Comparison of ENCODE assay signal across 8 cellular contexts in genomic region chr19:45406165-45406956, GRCh38. TPM values are rescaled to one million over a fixed set of nuclear protein-coding genes. Genes with fewer than 3 reads are reported as not detected.
A peak's percentile ranks its signal among the peaks of the same experiment; 100 is the strongest.
DNase-seq lines count a peak whose midpoint lies in the region; ATAC-seq lines count a peak whose summit lies in the region.

POLR1G (plus strand) TSS chr19:45406644; CDS start chr19:45406697, 53 bp downstream.

- peak within 1 kb of the TSS; percentile 90 to 98 (median 95) for H3K9ac ChIP-seq in BLaER1 treated with 17β-estradiol and CSF1 and Interleukin-3, amounts not matched to agents 10 nM and 100 nM

- peaks cover 35 to 40% (median 38%) of the 10 kb centered on the region in 11 experiments for H3K27me3 ChIP-seq in BLaER1 treated with 17β-estradiol and CSF1 and Interleukin-3, amounts not matched to agents 10 nM and 100 nM

- no peaks in the 10 kb centered on the region for H3K9me3 ChIP-seq in BLaER1 treated with 17β-estradiol and CSF1 and Interleukin-3, amounts not matched to agents 10 nM and 100 nM (replicated peaks in 1 of 11)

- H3K4me2 ChIP-seq in BLaER1 treated with 17β-estradiol and CSF1 and Interleukin-3, amounts not matched to agents 10 nM and 100 nM = peak within 1 kb of the TSS; percentile 90 to 100 (median 96)

- peak within 1 kb of the TSS; percentile 69 to 96 (median 85) for H3K4me3 ChIP-seq in BLaER1 treated with 17β-estradiol and CSF1 and Interleukin-3, amounts not matched to agents 10 nM and 100 nM

- peak; percentile 33 for ATAC-seq in HG03457 (IDR thresholded peaks at IDR 0.05; ENCODE audit: unreplicated experiment)
- ATAC-seq in left lobe of liver = peak; percentile 72

- DNase-seq in GM19240 (ENCODE audit: insufficient read length, low spot score) = peak; percentile 93
- DNase-seq in NCI-H526 treated with DMSO at 0.1 percent for 48 hours (lab: John Stamatoyannopoulos, UW) = peak; percentile 85
- DNase-seq in activated CD4-positive, alpha-beta T cell treated with anti-CD3 and anti-CD28 coated beads, Interleukin-2, amount 50 U/mL, for 24 hours (ENCODE audit: low read depth in 1 of 2, low spot score in 1 of 2) = peak; percentile 72 to 77
- DNase-seq in dedifferentiated amniotic fluid mesenchymal stem cell (ENCODE audit: extremely low spot score) = peak; percentile 67
- DNase-seq in left lobe of liver (ENCODE audit: low spot score) = peak; percentile 82
- DNase-seq in stimulated activated CD4-positive, alpha-beta T cell treated with anti-CD3 and anti-CD28 coated beads, Interleukin-2, amount 100 ng/mL, for 24 hours = peak; percentile 81 to 83

- peaks cover 0 to 68% (median 28%) of the 10 kb centered on the region in 11 experiments; a peak in 16 of 22 replicates for H4K20me1 ChIP-seq in BLaER1 treated with 17β-estradiol and CSF1 and Interleukin-3, amounts not matched to agents 10 nM and 100 nM

- H3K4me1 ChIP-seq in BLaER1 treated with 17β-estradiol and CSF1 and Interleukin-3, amounts not matched to agents 10 nM and 100 nM = peaks cover 51 to 66% (median 55%) of the 10 kb centered on the region in 10 experiments

- H3K27ac ChIP-seq in BLaER1 treated with 17β-estradiol and CSF1 and Interleukin-3, amounts not matched to agents 10 nM and 100 nM = peak within 1 kb of the TSS; percentile 95 to 99 (median 98)

- H3K36me3 ChIP-seq in BLaER1 treated with 17β-estradiol and CSF1 and Interleukin-3, amounts not matched to agents 10 nM and 100 nM = peaks cover 0 to 29% (median 16%) of the 10 kb centered on the region in 11 experiments; a peak in 17 of 22 replicates

RNA-seq across cellular contexts. Expression of gene POLR1G, which starts in this region (rescaled TPM):
- 2.2 TPM for total RNA-seq in left lobe of liver

Comparison
In these comparisons a context has a peak if more than half of its experiments do, and no peak if none do; other contexts are left out.
1. Peak in every context shown above with its lines: DNase-seq, ATAC-seq, H3K4me3 ChIP-seq and H3K27ac ChIP-seq.